ENCODE assay signal across 17 cellular contexts in the genomic region with DNA sequence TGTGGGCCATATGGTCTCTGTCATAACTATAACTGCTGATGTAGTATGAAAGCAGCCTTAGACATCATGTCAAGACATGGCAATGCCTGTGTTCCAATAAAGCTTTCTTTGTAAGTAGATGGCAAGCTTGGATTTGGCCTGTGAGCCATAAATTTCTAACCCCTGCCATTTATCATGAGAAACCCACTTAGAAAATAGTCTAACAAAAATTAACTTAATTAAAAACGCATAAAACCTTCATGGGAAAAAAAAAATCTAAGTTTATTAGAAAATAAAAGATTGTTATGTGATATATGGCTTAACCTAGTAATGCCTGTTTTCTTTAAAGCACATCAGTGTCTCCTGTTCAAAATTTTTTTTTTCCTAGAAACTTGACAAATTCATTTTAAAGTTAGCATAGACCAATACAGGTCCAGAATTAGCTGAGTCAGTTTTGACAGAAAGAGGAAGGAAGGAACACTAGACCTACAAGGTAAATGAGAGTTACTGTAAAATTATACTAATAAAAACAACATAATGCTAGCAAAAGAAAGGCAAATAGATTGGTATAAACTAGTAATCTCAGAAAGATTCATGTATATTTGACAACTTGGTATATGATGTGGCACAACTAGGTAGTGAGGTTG.
DNase-seq lines count a peak whose midpoint lies in the region; ATAC-seq, FAIRE-seq and TF ChIP-seq lines count a peak whose summit lies in the region.
"Had no signal": no experiment of that assay in that cellular context is flagged by ENCODE, and none has a peak within 500 bp of the region (broad histone marks: within the 10 kb centered on the region; RNA-seq: fewer than 3 reads in every experiment).

No MANE protein-coding gene starts in this region.

- BruUV-seq in K562 (replicated peaks; lab: Mats Ljungman, UMichigan): no TSS peak

- CTCF ChIA-PET in K562 (lab: Yijun Ruan, JAX; ENCODE audit: low intra/inter-chr PET ratio): no interaction called here
- CTCF ChIA-PET in GM10248 (lab: Yijun Ruan, JAX): interaction anchor here (1.4 to 1.7 kb wide), 2 partner anchors 17 to 41 kb away, joined by 3 read pairs; no protein-coding TSS in a partner anchor

- no peak overlapping the region for H3K9ac ChIP-seq in K562 (ENCODE audit: insufficient read depth in 1 of 2, low read depth in 2 of 2, low read length in 2 of 2)
- no peak overlapping the region for H3K9ac ChIP-seq in endodermal cell (ENCODE audit: extremely low read depth, low read length, poor library complexity, severe bottlenecking)

- DNase-seq in activated naive CD8-positive, alpha-beta T cell treated with anti-CD3 and anti-CD28 coated beads for 36 hours: no peak
- DNase-seq in OCI-M1 (lab: John Stamatoyannopoulos, UW) (peak; percentile 73), K562 (ENCODE audit: extremely low read depth in 1 of 4, low spot score in 3 of 4) (no peak), endodermal cell (no peak), BE2C (no peak), GM10248 (ENCODE audit: extremely low spot score) (no peak), GM13977 (ENCODE audit: low spot score) (no peak)
- DNase-seq: CD4-positive, alpha-beta memory T cell; DND-41; NCI-H1092 treated with DMSO at 0.1 percent for 48 hours; NCI-H1694; NCI-H2107; NCI-H226; NCI-H526 had no signal

- TF ChIP-seq RAD21 in K562 (CRISPR knock-in tag; conservative IDR thresholded peaks at IDR 0.05 in 1 of 2, IDR thresholded peaks at IDR 0.05 in 1 of 2): no peak

- H3K4me2 ChIP-seq in K562 (ENCODE audit: insufficient read depth, low read length): no peak overlapping the region

- H3K27me3 ChIP-seq in K562 (ENCODE audit: control insufficient read depth in 2 of 2, insufficient read depth in 2 of 2, low read length in 2 of 2) (no peaks in the 10 kb centered on the region), endodermal cell (ENCODE audit: control insufficient read depth, insufficient read depth, low read length, poor library complexity, severe bottlenecking) (no peaks in the 10 kb centered on the region), BE2C (no peaks in the 10 kb centered on the region)

- peaks cover 80% of the 10 kb centered on the region for H3K79me2 ChIP-seq in K562 (ENCODE audit: control insufficient read depth, insufficient read depth, low read length)

- H3K4me1 Mint-ChIP-seq in activated naive CD8-positive, alpha-beta T cell (ENCODE audit: low read depth): peaks cover 28% of the 10 kb centered on the region
- H3K4me1 Mint-ChIP-seq in activated naive CD8-positive, alpha-beta T cell treated with anti-CD3 and anti-CD28 coated beads for 36 hours: peaks cover 5% of the 10 kb centered on the region
- H3K4me1 Mint-ChIP-seq in endodermal cell: no peaks in the 10 kb centered on the region

- TF ChIP-seq CTCF in K562 (IDR thresholded peaks at IDR 0.05 in 2 of 3, conservative IDR thresholded peaks at IDR 0.05 in 1 of 3; ENCODE audit: insufficient read depth in 2 of 3, low read depth in 1 of 3, low read length in 3 of 3): no peak
- TF ChIP-seq CTCF in endodermal cell (conservative IDR thresholded peaks at IDR 0.05): no peak
- TF ChIP-seq CTCF in BE2C (IDR thresholded peaks at IDR 0.05; ENCODE audit: low read depth, low read length): no peak
- TF ChIP-seq CTCF in GM10248 (IDR thresholded peaks at IDR 0.05; ENCODE audit: control extremely low read depth, extremely low read depth, low read depth, missing control alignments): no peak
- no peak for TF ChIP-seq CTCF in GM13977 (IDR thresholded peaks at IDR 0.05; ENCODE audit: extremely low read depth, insufficient read depth, missing control alignments)

- no peaks in the 10 kb centered on the region for H3K4me1 ChIP-seq in K562 (replicated peaks in 1 of 2; ENCODE audit: control insufficient read depth in 2 of 2, insufficient read depth in 2 of 2, low read length in 2 of 2)
- no peaks in the 10 kb centered on the region for H3K4me1 ChIP-seq in endodermal cell (ENCODE audit: control insufficient read depth, insufficient read depth, low read length)
- no peaks in the 10 kb centered on the region; the same call in 1 of the 2 replicates for H3K4me1 ChIP-seq in BE2C

- no peaks in the 10 kb centered on the region for H4K20me1 ChIP-seq in K562 (replicated peaks; ENCODE audit: control insufficient read depth, insufficient read depth, low read length)

- H3K36me3 ChIP-seq in K562 (ENCODE audit: control insufficient read depth, insufficient read depth, low read length) (peaks cover 84% of the 10 kb centered on the region), endodermal cell (ENCODE audit: control insufficient read depth, insufficient read depth, low read length) (no peaks in the 10 kb centered on the region), BE2C (no peaks in the 10 kb centered on the region; the same call in 1 of the 2 replicates)
- H3K36me3 ChIP-seq: HAP-1 had no signal

- H3K27ac ChIP-seq in K562 (ENCODE audit: extremely low read depth, low read depth, low read length) (no peak overlapping the region), endodermal cell (ENCODE audit: low read depth, low read length) (no peak overlapping the region)
- H3K27ac ChIP-seq: SK-N-MC had no signal

- in situ Hi-C loops in K562 (cut with MboI): no loop called here
- in situ Hi-C loops in GM13977 (cut with MboI; ENCODE audit: low pct_unique_long_range_greater_than_20kb, low sequenced_read_pairs, unreplicated experiment): no loop called here

- TF ChIP-seq EP300 in K562 (IDR thresholded peaks at IDR 0.05; ENCODE audit: low read length): no peak

- no peak overlapping the region for H2AFZ ChIP-seq in K562 (ENCODE audit: low read depth, low read length)

- WGBS in K562 (ENCODE audit: insufficient coverage, low coverage, missing lambda C conversion rate): 100% methylated on average over 1 of the region's 1 CpG
- no CpG with 5 or more reads among the region's 1 CpG for WGBS in endodermal cell (ENCODE audit: insufficient coverage in 1 of 2, insufficient read length in 1 of 2), 2 experiments

- no peak for TF ChIP-seq POLR2A in K562 (conservative IDR thresholded peaks at IDR 0.05)

- no peaks in the 10 kb centered on the region for H3K27me3 Mint-ChIP-seq in activated naive CD8-positive, alpha-beta T cell
- no peaks in the 10 kb centered on the region for H3K27me3 Mint-ChIP-seq in activated naive CD8-positive, alpha-beta T cell treated with anti-CD3 and anti-CD28 coated beads for 36 hours
- H3K27me3 Mint-ChIP-seq in endodermal cell (ENCODE audit: insufficient read depth): no peaks in the 10 kb centered on the region
- H3K27me3 Mint-ChIP-seq: CD4-positive, alpha-beta memory T cell had no signal

- H3K4me3 ChIP-seq in K562 (no peak overlapping the region), endodermal cell (ENCODE audit: low read length) (no peak overlapping the region), BE2C (ENCODE audit: low read depth, low read length) (no peak overlapping the region)
- H3K4me3 ChIP-seq: HAP-1, SK-N-MC had no signal

- ATAC-seq in K562: peak; percentile 28; the same call in 1 of the 3 replicates

- H3K9me3 ChIP-seq in K562 (replicated peaks; ENCODE audit: control insufficient read depth, insufficient read depth, low read depth, low read length) (no peaks in the 10 kb centered on the region), endodermal cell (ENCODE audit: control insufficient read depth, low read length) (no peaks in the 10 kb centered on the region), BE2C (no peaks in the 10 kb centered on the region)
- H3K9me3 ChIP-seq: HAP-1 had no signal

- POLR2A ChIA-PET in K562 (lab: Yijun Ruan, JAX) (interaction anchor here (0.6 kb wide), 1 partner anchor 275 kb away, joined by 3 read pairs; no protein-coding TSS in a partner anchor), GM10248 (lab: Yijun Ruan, JAX) (no interaction called here)

- FAIRE-seq in K562 (lab: Jason Lieb, UNC): no peak

- intact Hi-C loops in K562 (cut with micrococcal nuclease): no loop called here

- H3K9me3 Mint-ChIP-seq in activated naive CD8-positive, alpha-beta T cell (ENCODE audit: low read depth): no peaks in the 10 kb centered on the region
- H3K9me3 Mint-ChIP-seq in activated naive CD8-positive, alpha-beta T cell treated with anti-CD3 and anti-CD28 coated beads for 36 hours: no peaks in the 10 kb centered on the region
- H3K9me3 Mint-ChIP-seq in endodermal cell: no peaks in the 10 kb centered on the region
- H3K9me3 Mint-ChIP-seq: CD4-positive, alpha-beta memory T cell had no signal

- H3K36me3 Mint-ChIP-seq in activated naive CD8-positive, alpha-beta T cell: peaks cover 7% of the 10 kb centered on the region
- peaks cover 21% of the 10 kb centered on the region for H3K36me3 Mint-ChIP-seq in activated naive CD8-positive, alpha-beta T cell treated with anti-CD3 and anti-CD28 coated beads for 36 hours
- no peaks in the 10 kb centered on the region for H3K36me3 Mint-ChIP-seq in endodermal cell (ENCODE audit: low read depth)

- H3K27ac Mint-ChIP-seq in activated naive CD8-positive, alpha-beta T cell: peak overlapping the region; percentile 46
- H3K27ac Mint-ChIP-seq in activated naive CD8-positive, alpha-beta T cell treated with anti-CD3 and anti-CD28 coated beads for 36 hours: no peak overlapping the region
- H3K27ac Mint-ChIP-seq in endodermal cell: no peak overlapping the region
- H3K27ac Mint-ChIP-seq: CD4-positive, alpha-beta memory T cell had no signal

- no peak overlapping the region for H3K4me3 Mint-ChIP-seq in activated naive CD8-positive, alpha-beta T cell
- no peak overlapping the region for H3K4me3 Mint-ChIP-seq in activated naive CD8-positive, alpha-beta T cell treated with anti-CD3 and anti-CD28 coated beads for 36 hours
- no peak overlapping the region for H3K4me3 Mint-ChIP-seq in endodermal cell
- H3K4me3 Mint-ChIP-seq: CD4-positive, alpha-beta memory T cell had no signal

- no peaks in the 10 kb centered on the region for H3K9me1 ChIP-seq in K562 (ENCODE audit: control insufficient read depth, insufficient read depth, low read length)

TF ChIP-seq in K562, 482 proteins besides CTCF, POLR2A, EP300 and RAD21 (continues in another document):
- TF ChIP-seq ZNF696 (CRISPR knock-in tag; conservative IDR thresholded peaks at IDR 0.05) (no peak), ZNF217 (CRISPR knock-in tag; IDR thresholded peaks at IDR 0.05) (no peak)
- TF ChIP-seq, protein P1, sequence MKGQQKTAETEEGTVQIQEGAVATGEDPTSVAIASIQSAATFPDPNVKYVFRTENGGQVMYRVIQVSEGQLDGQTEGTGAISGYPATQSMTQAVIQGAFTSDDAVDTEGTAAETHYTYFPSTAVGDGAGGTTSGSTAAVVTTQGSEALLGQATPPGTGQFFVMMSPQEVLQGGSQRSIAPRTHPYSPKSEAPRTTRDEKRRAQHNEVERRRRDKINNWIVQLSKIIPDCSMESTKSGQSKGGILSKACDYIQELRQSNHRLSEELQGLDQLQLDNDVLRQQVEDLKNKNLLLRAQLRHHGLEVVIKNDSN (CRISPR knock-in tag; IDR thresholded peaks at IDR 0.05): no peak
